Comparison of ENCODE assay signal across 26 cellular contexts in genomic region chr1:60068393-60069045, GRCh38. TPM values are rescaled to one million over a fixed set of nuclear protein-coding genes. Genes with fewer than 3 reads are reported as not detected.
A peak's percentile ranks its signal among the peaks of the same experiment; 100 is the strongest.
DNase-seq lines count a peak whose midpoint lies in the region; ATAC-seq, FAIRE-seq and TF ChIP-seq lines count a peak whose summit lies in the region.
"Had no signal": no experiment of that assay in that cellular context is flagged by ENCODE, and none has a peak within 500 bp of the region (broad histone marks: within the 10 kb centered on the region; RNA-seq: fewer than 3 reads in every experiment).

No MANE protein-coding gene starts in this region.

- H3K79me2 ChIP-seq in ACC112 (ENCODE audit: control insufficient read depth, insufficient read depth, low read length, unreplicated experiment) (no peaks in the 10 kb centered on the region), GM23248 (ENCODE audit: insufficient read depth) (no peaks in the 10 kb centered on the region)

- in situ Hi-C loops in GM23248 (cut with MboI) (no loop called here), astrocyte of the cerebellum (cut with HindIII; ENCODE audit: low sequenced_read_pairs) (no loop called here)

- H3K27me3 ChIP-seq in ACC112 (ENCODE audit: insufficient read depth, low read length) (peaks cover 2% of the 10 kb centered on the region; the same call in 1 of the 2 replicates), GM23248 (replicated peaks; ENCODE audit: insufficient read depth) (no peaks in the 10 kb centered on the region)
- H3K27me3 ChIP-seq: ascending aorta, uterus had no signal

- no peak for ATAC-seq in HG03139 (IDR thresholded peaks at IDR 0.05; ENCODE audit: unreplicated experiment)
- ATAC-seq: foreskin keratinocyte, K562 had no signal

- peak overlapping the region; percentile 37; the same call in 1 of the 2 replicates for H3K4me3 ChIP-seq in ACC112 (ENCODE audit: low read depth, low read length)
- H3K4me3 ChIP-seq in GM23248, result no peak overlapping the region
- no peak overlapping the region for H3K4me3 ChIP-seq in astrocyte of the cerebellum (ENCODE audit: low read depth, low read length)
- H3K4me3 ChIP-seq: ascending aorta, K562, neural progenitor cell, uterus had no signal

- no peaks in the 10 kb centered on the region for H3K9me3 ChIP-seq in GM23248 (ENCODE audit: low read depth)
- H3K9me3 ChIP-seq: ascending aorta, uterus had no signal

- no peaks in the 10 kb centered on the region for H4K20me1 ChIP-seq in GM23248 (ENCODE audit: insufficient read depth)

- peak overlapping the region; percentile 37 for H3K4me2 ChIP-seq in GM23248 (ENCODE audit: unreplicated experiment)
- H3K4me2 ChIP-seq: neural progenitor cell had no signal

- H3K9ac ChIP-seq in GM23248, result no peak overlapping the region
- H3K9ac ChIP-seq: neural progenitor cell had no signal

- peaks cover 24% of the 10 kb centered on the region for H3K4me1 ChIP-seq in ACC112 (ENCODE audit: control insufficient read depth, insufficient read depth, low read length, unreplicated experiment)
- peaks cover 34% of the 10 kb centered on the region for H3K4me1 ChIP-seq in GM23248 (ENCODE audit: insufficient read depth)
- H3K4me1 ChIP-seq: foreskin keratinocyte, neural progenitor cell, uterus had no signal

- H3K27ac ChIP-seq in ACC112 (ENCODE audit: low read depth, low read length) (peak overlapping the region; percentile 76), GM23248 (peak overlapping the region; percentile 41)
- H3K27ac ChIP-seq: ascending aorta, foreskin keratinocyte, neural progenitor cell, uterus had no signal

- peak overlapping the region; percentile 67 for H2AFZ ChIP-seq in ACC112 (ENCODE audit: low read length, unreplicated experiment)
- H2AFZ ChIP-seq in GM23248, result no peak overlapping the region
- H2AFZ ChIP-seq: neural progenitor cell had no signal

- no peak for TF ChIP-seq CTCF in astrocyte of the cerebellum (IDR thresholded peaks at IDR 0.05; ENCODE audit: low read depth, low read length, missing control alignments)

- no peaks in the 10 kb centered on the region for H3K36me3 ChIP-seq in ACC112 (ENCODE audit: insufficient read depth, low read length)
- no peaks in the 10 kb centered on the region for H3K36me3 ChIP-seq in GM23248 (ENCODE audit: low read depth)
- H3K36me3 ChIP-seq: ascending aorta, neural progenitor cell, uterus had no signal

- no peak for FAIRE-seq in H54 (lab: Jason Lieb, UNC)
- FAIRE-seq: G401.6, K562 had no signal

- H3F3A ChIP-seq in GM23248 (ENCODE audit: insufficient read depth), result peaks cover 28% of the 10 kb centered on the region

- no peaks in the 10 kb centered on the region for H3K9me2 ChIP-seq in GM23248 (ENCODE audit: insufficient read depth)

- TF ChIP-seq POLR2A in H54 (IDR thresholded peaks at IDR 0.05; ENCODE audit: low read depth, low read length), result no peak

- WGBS in GM23248 (ENCODE audit: low coverage in 1 of 2, low lambda C conversion rate in 2 of 2, missing lambda C conversion rate in 2 of 2), 2 experiments, result 0 to 3% methylated on average over 1 of the region's 1 CpG

- peak; percentile 80 for DNase-seq in GM23248
- DNase-seq in astrocyte of the cerebellum (ENCODE audit: low read depth), result peak; percentile 29
- DNase-seq in fibroblast of the conjunctiva (ENCODE audit: low read depth), result peak; percentile 76
- no peak for DNase-seq in A172 (ENCODE audit: low spot score)
- DNase-seq in activated CD8-positive, alpha-beta memory T cell treated with anti-CD3 and anti-CD28 coated beads for 24 hours, result no peak
- DNase-seq in H54 (ENCODE audit: insufficient read length, low spot score), result no peak
- DNase-seq: ACHN; activated CD4-positive, CD25-positive, alpha-beta regulatory T cell treated with anti-CD3 and anti-CD28 coated beads, Interleukin-2, amount 50 U/mL, for 72 hours; activated CD8-positive, alpha-beta memory T cell treated with anti-CD3 and anti-CD28 coated beads, Interleukin-2, amount 50 U/mL, for 4 hours; activated gamma-delta T cell treated with Interleukin-2 at 50 U/mL for 16 hours; COR-L47; foreskin keratinocyte; left cardiac atrium; midbrain; NCI-H2029 treated with DMSO at 0.1 percent for 48 hours; NCI-H526 treated with DMSO at 0.1 percent for 48 hours; T-helper 9 cell; uterus had no signal

RNA-seq across cellular contexts. Expression of gene C1orf87, which starts 5.1 kb away (rescaled TPM):
- not detected in 2 replicates for total RNA-seq in GM23248 (2014; rRNA removed; shearing (Covaris generic))
- polyA plus RNA-seq in GM23248 (2016; fragmentation: Nextera tagmentation; extraction: Ambion mirVana), result not detected in 2 replicates
- not detected in 2 replicates for total RNA-seq in A172 (2014; rRNA removed; shearing (Covaris generic))
- total RNA-seq: ascending aorta, foreskin keratinocyte, K562, left cardiac atrium, OCI-LY7, renal cortical epithelial cell had no signal
- polyA plus RNA-seq: foreskin keratinocyte, K562 had no signal

Comparison
In these comparisons a context has a peak if more than half of its experiments do, and no peak if none do; other contexts are left out.
1. DNase-seq: peak in GM23248 (single experiment), astrocyte of the cerebellum (single experiment) and fibroblast of the conjunctiva (single experiment); none in A172 (single experiment), activated CD8-positive, alpha-beta memory T cell treated with anti-CD3 and anti-CD28 coated beads for 24 hours (single experiment) and H54 (single experiment).